In the genomic region with DNA sequence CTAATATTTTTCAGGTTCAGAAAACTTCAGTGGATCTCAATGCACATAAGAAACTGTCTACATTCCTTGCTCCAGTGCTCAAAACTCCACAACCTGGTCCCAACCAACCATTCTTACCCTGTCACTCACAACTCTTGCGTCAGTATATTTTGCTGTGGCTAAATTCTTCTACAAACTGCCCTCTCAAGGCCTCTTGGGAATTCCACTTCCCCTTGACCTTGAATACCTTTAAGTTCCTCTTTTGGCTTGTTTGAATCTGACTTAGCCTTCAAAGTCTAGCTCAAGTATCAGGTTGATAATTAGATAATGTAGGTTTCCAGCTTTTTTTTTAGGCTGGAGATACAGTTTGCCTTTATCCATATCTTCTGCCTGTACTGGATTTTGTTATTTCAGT, we compare ENCODE assay signal across 9 cellular contexts.
DNase-seq lines count a peak whose midpoint lies in the region; ATAC-seq and TF ChIP-seq lines count a peak whose summit lies in the region.
"Had no signal": no experiment of that assay in that cellular context is flagged by ENCODE, and none has a peak within 500 bp of the region (broad histone marks: within the 10 kb centered on the region; RNA-seq: fewer than 3 reads in every experiment).

No MANE protein-coding gene starts in this region.

- intact Hi-C loops in vagina (cut with DNase I) (no loop called here), adrenal gland (cut with DNase I) (no loop called here)

- H3K4me1 ChIP-seq in vagina (no peaks in the 10 kb centered on the region), osteoblast (ENCODE audit: insufficient read depth, low read length) (no peaks in the 10 kb centered on the region), adrenal gland (replicated peaks in 1 of 2) (no peaks in the 10 kb centered on the region)

- no peaks in the 10 kb centered on the region for H3K9me3 ChIP-seq in vagina
- H3K9me3 ChIP-seq in osteoblast (ENCODE audit: low read depth, low read length): no peaks in the 10 kb centered on the region
- H3K9me3 ChIP-seq in adrenal gland (replicated peaks in 1 of 3): no peaks in the 10 kb centered on the region

- TF ChIP-seq POLR2A in vagina (IDR thresholded peaks at IDR 0.05) (no peak), adrenal gland (IDR thresholded peaks at IDR 0.05) (no peak)

- H3K4me3 ChIP-seq in vagina (no peak overlapping the region), osteoblast (ENCODE audit: insufficient read depth, low read length) (no peak overlapping the region), adrenal gland (no peak overlapping the region)

- WGBS in adrenal gland, 4 donors: 36 to 71% (median 62%) methylated on average over 1 of the region's 1 CpG

- H4K20me1 ChIP-seq in osteoblast (ENCODE audit: insufficient read depth, low read length): no peaks in the 10 kb centered on the region

- H3K27me3 ChIP-seq in vagina (no peaks in the 10 kb centered on the region), osteoblast (ENCODE audit: insufficient read depth, low read length) (no peaks in the 10 kb centered on the region), adrenal gland (peaks cover 4% of the 10 kb centered on the region)

- no peak overlapping the region for H2AFZ ChIP-seq in osteoblast (ENCODE audit: low read length)

- H3K79me2 ChIP-seq in osteoblast (ENCODE audit: insufficient read depth, low read length): no peaks in the 10 kb centered on the region

- H3K27ac ChIP-seq in vagina (no peak overlapping the region), osteoblast (ENCODE audit: low read depth, low read length) (no peak overlapping the region), adrenal gland (no peak overlapping the region)

- peak; percentile 67 for ATAC-seq in GM18511 (IDR thresholded peaks at IDR 0.05; ENCODE audit: unreplicated experiment)
- peak; percentile 58 for ATAC-seq in HG02588 (IDR thresholded peaks at IDR 0.05; ENCODE audit: unreplicated experiment)

- peak; percentile 30 for DNase-seq in LHCN-M2 (ENCODE audit: low read depth)
- peak; percentile 53 for DNase-seq in iris pigment epithelial cell (ENCODE audit: low read depth)
- DNase-seq in vagina (ENCODE audit: extremely low spot score in 2 of 2): no peak
- no peak for DNase-seq in T-helper 1 cell
- no peak for DNase-seq in osteoblast (ENCODE audit: insufficient read length, low spot score, missing footprints)
- no peak for DNase-seq in adrenal gland
- DNase-seq: KG1 had no signal

- TF ChIP-seq CTCF in vagina (IDR thresholded peaks at IDR 0.05): no peak
- TF ChIP-seq CTCF in osteoblast (IDR thresholded peaks at IDR 0.05; ENCODE audit: extremely low read depth, low read depth, low read length): no peak
- no peak for TF ChIP-seq CTCF in adrenal gland (IDR thresholded peaks at IDR 0.05)

- H3K4me2 ChIP-seq in osteoblast (ENCODE audit: insufficient read depth, low read length): no peak overlapping the region

- H3K36me3 ChIP-seq in vagina (no peaks in the 10 kb centered on the region), osteoblast (ENCODE audit: insufficient read depth, low read length) (no peaks in the 10 kb centered on the region), adrenal gland (replicated peaks in 1 of 2) (no peaks in the 10 kb centered on the region)

Comparison
In these comparisons a context has a peak if more than half of its experiments do, and no peak if none do; other contexts are left out.
1. DNase-seq: peak in LHCN-M2 (single experiment) and iris pigment epithelial cell (single experiment); none in vagina (0 of 2), T-helper 1 cell (0 of 5), osteoblast (single experiment) and adrenal gland (0 of 7).